In genomic region chr1:226019550-226019949, GRCh38 we compare ENCODE assay signal across 15 cellular contexts.
"Had no signal": no experiment of that assay in that cellular context is flagged by ENCODE, and none has a peak within 500 bp of the region (broad histone marks: within the 10 kb centered on the region; RNA-seq: fewer than 3 reads in every experiment).

No MANE protein-coding gene starts in this region.

- ATAC-seq: naive thymus-derived CD8-positive, alpha-beta T cell had no signal

- DNase-seq: activated CD4-positive, alpha-beta memory T cell treated with anti-CD3 and anti-CD28 coated beads for 36 hours; activated CD4-positive, alpha-beta T cell treated with anti-CD3 and anti-CD28 coated beads for 1 hour; activated naive CD8-positive, alpha-beta T cell treated with anti-CD3 and anti-CD28 coated beads, Interleukin-2, amount 10 ng/mL, durations not matched to agents 7 days and 5 days; anterior cingulate cortex; cerebellar nuclear complex; endodermal cell; erythroblast; hypothalamus; midbrain; naive thymus-derived CD8-positive, alpha-beta T cell; stimulated activated CD4-positive, alpha-beta T cell treated with anti-CD3 and anti-CD28 coated beads, Interleukin-4, amount 100 ng/mL, for 4 hours; stomach had no signal

- H3K9me3 ChIP-seq: neutrophil, stomach, thoracic aorta had no signal

- H3K27me3 ChIP-seq: neutrophil, stomach had no signal

- H3K4me3 ChIP-seq: lung, stomach, thoracic aorta had no signal

- H3K27ac ChIP-seq: neutrophil, stomach, thoracic aorta had no signal

- H3K36me3 ChIP-seq: neutrophil, stomach, thoracic aorta had no signal

- H3K4me1 ChIP-seq: stomach had no signal
